22 cellular contexts compared by ENCODE assay signal in genomic region chr18:6737833-6738232, GRCh38. TPM values are rescaled to one million over a fixed set of nuclear protein-coding genes. Genes with fewer than 3 reads are reported as not detected.
"Had no signal": no experiment of that assay in that cellular context is flagged by ENCODE, and none has a peak within 500 bp of the region (broad histone marks: within the 10 kb centered on the region; RNA-seq: fewer than 3 reads in every experiment).

No MANE protein-coding gene starts in this region.

- H3K9me3 ChIP-seq: adrenal gland, prostate gland, suprapubic skin had no signal

- H3K27ac Mint-ChIP-seq: activated naive CD4-positive, alpha-beta T cell treated with anti-CD3 and anti-CD28 coated beads, Interleukin-2, amount 50 U/mL, for 72 hours; activated T-helper 1 cell treated with anti-CD3 and anti-CD28 coated beads, Interleukin-12 subunit alpha, Interleukin-12 subunit beta, Interleukin-2, Interleukin-4 antibody, amounts not matched to agents 30 ng/mL and 10 ng/mL and 1 ng/mL, durations not matched to agents 14 hours and 24 hours and 36 hours; dendritic cell treated with granulocyte-macrophage colony-stimulating factor and Interleukin-4, amounts not matched to agents 40 ng/mL and 50 ng/mL, for 4 days; stimulated activated naive CD8-positive, alpha-beta T cell treated with anti-CD3 and anti-CD28 coated beads, Interleukin-15, amount 100 ng/mL, for 72 hours; T-helper 17 cell had no signal

- ATAC-seq: activated naive CD4-positive, alpha-beta T cell treated with anti-CD3 and anti-CD28 coated beads, Interleukin-2, amount 50 U/mL, for 72 hours; left colon; right cardiac atrium; stimulated activated naive CD8-positive, alpha-beta T cell treated with anti-CD3 and anti-CD28 coated beads, Interleukin-15, amount 100 ng/mL, for 72 hours; T-helper 17 cell had no signal

- H3K27ac ChIP-seq: adrenal gland, prostate gland, skin epidermis, suprapubic skin, WERI-Rb-1 had no signal

- H3K9me3 Mint-ChIP-seq: activated T-helper 1 cell treated with anti-CD3 and anti-CD28 coated beads, Interleukin-12 subunit alpha, Interleukin-12 subunit beta, Interleukin-2, Interleukin-4 antibody, amounts not matched to agents 30 ng/mL and 10 ng/mL and 1 ng/mL, durations not matched to agents 14 hours and 24 hours and 36 hours; dendritic cell treated with granulocyte-macrophage colony-stimulating factor and Interleukin-4, amounts not matched to agents 40 ng/mL and 50 ng/mL, for 4 days had no signal

- H3K36me3 ChIP-seq: adrenal gland, prostate gland, suprapubic skin, WERI-Rb-1 had no signal

- H3K36me3 Mint-ChIP-seq: activated naive CD4-positive, alpha-beta T cell treated with anti-CD3 and anti-CD28 coated beads, Interleukin-2, amount 50 U/mL, for 72 hours had no signal

- H3K4me1 Mint-ChIP-seq: stimulated activated naive CD8-positive, alpha-beta T cell treated with anti-CD3 and anti-CD28 coated beads, Interleukin-15, amount 100 ng/mL, for 72 hours; T-helper 17 cell had no signal

- H3K27me3 Mint-ChIP-seq: dendritic cell treated with granulocyte-macrophage colony-stimulating factor and Interleukin-4, amounts not matched to agents 40 ng/mL and 50 ng/mL, for 4 days; stimulated activated naive CD8-positive, alpha-beta T cell treated with anti-CD3 and anti-CD28 coated beads, Interleukin-15, amount 100 ng/mL, for 72 hours; T-helper 17 cell had no signal

- H3K27me3 ChIP-seq: adrenal gland, suprapubic skin had no signal

- H3K4me3 Mint-ChIP-seq: activated T-helper 1 cell treated with anti-CD3 and anti-CD28 coated beads, Interleukin-12 subunit alpha, Interleukin-12 subunit beta, Interleukin-2, Interleukin-4 antibody, amounts not matched to agents 30 ng/mL and 10 ng/mL and 1 ng/mL, durations not matched to agents 14 hours and 24 hours and 36 hours; dendritic cell treated with granulocyte-macrophage colony-stimulating factor and Interleukin-4, amounts not matched to agents 40 ng/mL and 50 ng/mL, for 4 days; stimulated activated naive CD8-positive, alpha-beta T cell treated with anti-CD3 and anti-CD28 coated beads, Interleukin-15, amount 100 ng/mL, for 72 hours; T-helper 17 cell had no signal

- DNase-seq: activated CD4-positive, alpha-beta T cell treated with anti-CD3 and anti-CD28 coated beads, Interleukin-2, amount 50 U/mL, for 4 hours; activated gamma-delta T cell treated with Interleukin-2 at 50 U/mL for 16 hours; adrenal gland; effector CD8-positive, alpha-beta T cell; foreskin fibroblast; hippocampal formation; islet precursor cell; left colon; right cardiac atrium; stimulated activated CD4-positive, alpha-beta T cell treated with anti-CD3 and anti-CD28 coated beads, Interleukin-15, amount 100 ng/mL, for 24 hours; stimulated activated CD4-positive, alpha-beta T cell treated with anti-CD3 and anti-CD28 coated beads, Interleukin-2, amount 100 ng/mL, for 48 hours; stimulated activated naive CD8-positive, alpha-beta T cell treated with anti-CD3 and anti-CD28 coated beads, Interleukin-15, amount 100 ng/mL, for 72 hours; T-helper 17 cell; trophoblast cell; WERI-Rb-1 had no signal

- H3K4me3 ChIP-seq: adrenal gland, lung, prostate gland, skin epidermis, suprapubic skin had no signal

RNA-seq across cellular contexts. Expression of gene ARHGAP28, which starts 8.3 kb away (rescaled TPM):
- total RNA-seq: activated naive CD4-positive, alpha-beta T cell treated with anti-CD3 and anti-CD28 coated beads, Interleukin-2, amount 50 U/mL, for 72 hours; activated T-helper 1 cell treated with anti-CD3 and anti-CD28 coated beads, Interleukin-12 subunit alpha, Interleukin-12 subunit beta, Interleukin-2, Interleukin-4 antibody, amounts not matched to agents 30 ng/mL and 10 ng/mL and 1 ng/mL, durations not matched to agents 14 hours and 24 hours and 36 hours; T-helper 17 cell had no signal
